ENCODE assay signal across 8 cellular contexts in genomic region chr11:67859513-67860156, GRCh38.
DNase-seq lines count a peak whose midpoint lies in the region; TF ChIP-seq lines count a peak whose summit lies in the region.
"Not testable (repeated sequence)": the region's sequence is repeated elsewhere in the genome, so short reads cannot be mapped to it uniquely, and the experiment has no call there.

No MANE protein-coding gene starts in this region.

- H3K9me3 Mint-ChIP-seq in activated T-helper 1 cell treated with anti-CD3 and anti-CD28 coated beads, Interleukin-12 subunit alpha, Interleukin-12 subunit beta, Interleukin-2, Interleukin-4 antibody, amounts not matched to agents 30 ng/mL and 10 ng/mL and 1 ng/mL, durations not matched to agents 14 hours and 24 hours and 36 hours = not testable (repeated sequence)

- intact Hi-C loops in activated T-helper 1 cell treated with anti-CD3 and anti-CD28 coated beads, Interleukin-12 subunit alpha, Interleukin-12 subunit beta, Interleukin-2, Interleukin-4 antibody, amounts not matched to agents 30 ng/mL and 10 ng/mL and 1 ng/mL, durations not matched to agents 14 hours and 24 hours and 36 hours (cut with micrococcal nuclease) = loop anchor here (1.0 kb wide), 1 partner anchor 96 kb away; no protein-coding TSS in a partner anchor
- intact Hi-C loops in uterus (cut with DNase I; ENCODE audit: low total_unique reads) = not testable (repeated sequence)

- peak; percentile 4 for DNase-seq in GM13976 (ENCODE audit: low spot score)
- peak; percentile 4 for DNase-seq in NCI-H748 (lab: John Stamatoyannopoulos, UW; ENCODE audit: unreplicated experiment)
- DNase-seq in activated CD4-positive, CD25-positive, alpha-beta regulatory T cell treated with anti-CD3 and anti-CD28 coated beads, Interleukin-2, amount 50 U/mL, for 16 hours (ENCODE audit: low read depth, low spot score) = peak; percentile 36
- peak; percentile 34 for DNase-seq in activated T-helper 1 cell treated with anti-CD3 and anti-CD28 coated beads, Interleukin-12 subunit alpha, Interleukin-12 subunit beta, Interleukin-2, Interleukin-4 antibody, amounts not matched to agents 30 ng/mL and 10 ng/mL and 1 ng/mL, durations not matched to agents 14 hours and 24 hours and 36 hours (ENCODE audit: low spot score)
- peak; percentile 41 for DNase-seq in effector CD8-positive, alpha-beta T cell (lab: John Stamatoyannopoulos, UW)
- peak; percentile 0 for DNase-seq in midbrain (lab: John Stamatoyannopoulos, UW)
- DNase-seq in stimulated activated CD4-positive, alpha-beta T cell treated with anti-CD3 and anti-CD28 coated beads, Interleukin-2, amount 100 ng/mL, for 48 hours = peak; percentile 45 to 54
- peak; percentile 22 to 48 for DNase-seq in uterus

- not testable (repeated sequence) for H3K36me3 ChIP-seq in uterus

- H3K36me3 Mint-ChIP-seq in activated T-helper 1 cell treated with anti-CD3 and anti-CD28 coated beads, Interleukin-12 subunit alpha, Interleukin-12 subunit beta, Interleukin-2, Interleukin-4 antibody, amounts not matched to agents 30 ng/mL and 10 ng/mL and 1 ng/mL, durations not matched to agents 14 hours and 24 hours and 36 hours (ENCODE audit: low read depth) = not testable (repeated sequence)

- in situ Hi-C loops in GM13976 (cut with MboI; ENCODE audit: low sequenced_read_pairs, unreplicated experiment) = not testable (repeated sequence)

- not testable (repeated sequence) for TF ChIP-seq POLR2A in uterus (IDR thresholded peaks at IDR 0.05)

- H3K4me1 Mint-ChIP-seq in activated T-helper 1 cell treated with anti-CD3 and anti-CD28 coated beads, Interleukin-12 subunit alpha, Interleukin-12 subunit beta, Interleukin-2, Interleukin-4 antibody, amounts not matched to agents 30 ng/mL and 10 ng/mL and 1 ng/mL, durations not matched to agents 14 hours and 24 hours and 36 hours (ENCODE audit: low read depth) = not testable (repeated sequence)

- H3K27me3 Mint-ChIP-seq in activated T-helper 1 cell treated with anti-CD3 and anti-CD28 coated beads, Interleukin-12 subunit alpha, Interleukin-12 subunit beta, Interleukin-2, Interleukin-4 antibody, amounts not matched to agents 30 ng/mL and 10 ng/mL and 1 ng/mL, durations not matched to agents 14 hours and 24 hours and 36 hours (ENCODE audit: insufficient read depth) = not testable (repeated sequence)

- H3K27me3 ChIP-seq in uterus = not testable (repeated sequence)

- not testable (repeated sequence) for H3K4me3 ChIP-seq in uterus

- not testable (repeated sequence) for H3K4me1 ChIP-seq in uterus

- not testable (repeated sequence) for H3K27ac ChIP-seq in uterus

- H3K27ac Mint-ChIP-seq in activated T-helper 1 cell treated with anti-CD3 and anti-CD28 coated beads, Interleukin-12 subunit alpha, Interleukin-12 subunit beta, Interleukin-2, Interleukin-4 antibody, amounts not matched to agents 30 ng/mL and 10 ng/mL and 1 ng/mL, durations not matched to agents 14 hours and 24 hours and 36 hours = not testable (repeated sequence)

- H3K9me3 ChIP-seq in uterus = not testable (repeated sequence)

- TF ChIP-seq CTCF in GM13976 (IDR thresholded peaks at IDR 0.05; ENCODE audit: borderline replicate concordance, control extremely low read depth, extremely low read depth, insufficient read depth, missing control alignments) = not testable (repeated sequence)
- TF ChIP-seq CTCF in uterus (IDR thresholded peaks at IDR 0.05) = peak in 1 of 4 experiments; percentile 7

- H3K4me3 Mint-ChIP-seq in activated T-helper 1 cell treated with anti-CD3 and anti-CD28 coated beads, Interleukin-12 subunit alpha, Interleukin-12 subunit beta, Interleukin-2, Interleukin-4 antibody, amounts not matched to agents 30 ng/mL and 10 ng/mL and 1 ng/mL, durations not matched to agents 14 hours and 24 hours and 36 hours = not testable (repeated sequence)
